ENCODE assay signal across 8 cellular contexts in genomic region chr19:10292206-10292788, GRCh38. TPM values are rescaled to one million over a fixed set of nuclear protein-coding genes. Genes with fewer than 3 reads are reported as not detected.
DNase-seq lines count a peak whose midpoint lies in the region; ATAC-seq and TF ChIP-seq lines count a peak whose summit lies in the region.

No MANE protein-coding gene starts in this region.

- no peak for TF ChIP-seq CTCF in stomach (IDR thresholded peaks at IDR 0.05)

- in situ Hi-C loops in Caki2 (cut with HindIII; ENCODE audit: low pct_unique_long_range_greater_than_20kb, low sequenced_read_pairs), result no loop called here

- TF ChIP-seq EP300 in stomach (IDR thresholded peaks at IDR 0.05), result no peak

- WGBS in stomach, 5 donors, result 0 to 2% (median 2%) methylated on average over 24 to 45 of the region's 45 CpGs

- intact Hi-C loops in stomach (cut with DNase I; ENCODE audit: low total_unique reads), result no loop called here

- peak overlapping the region in 1 of 5 donors; percentile 34 for H3K27ac ChIP-seq in stomach

- peaks cover 32 to 72% (median 68%) of the 10 kb centered on the region in 4 donors for H3K4me1 Mint-ChIP-seq in naive thymus-derived CD8-positive, alpha-beta T cell

- CTCF ChIA-PET in HEK293T (lab: Yijun Ruan, JAX), result interaction anchor here (0.7 to 1.2 kb wide), 3 partner anchors 12 to 96 kb away, joined by 3 to 5 read pairs (median 3); no protein-coding TSS in a partner anchor

- H3K4me1 ChIP-seq in stomach, result peaks cover 59 to 91% (median 86%) of the 10 kb centered on the region in 4 donors

- H3K4me3 ChIP-seq in stomach, result peak overlapping the region; percentile 33 to 51 (median 43)

- TF ChIP-seq POLR2A in stomach (IDR thresholded peaks at IDR 0.05), result no peak

- H3K36me3 ChIP-seq in stomach, result no peaks in the 10 kb centered on the region

- H3K4me3 Mint-ChIP-seq in naive thymus-derived CD8-positive, alpha-beta T cell, result peak overlapping the region; percentile 39 to 94 (median 84)

- H3K9me3 Mint-ChIP-seq in naive thymus-derived CD8-positive, alpha-beta T cell, result peaks cover 0 to 2% (median 0%) of the 10 kb centered on the region in 9 donors

- DNase-seq in Caki2 (ENCODE audit: low read depth) (peak; percentile 65), HEK293T (ENCODE audit: extremely low spot score) (peak; percentile 92), NCI-H69 (lab: John Stamatoyannopoulos, UW) (peak; percentile 80), activated T-cell treated with anti-CD3 and anti-CD28 coated beads for 1 hour (ENCODE audit: low read depth) (peak; percentile 53), stomach (peak; percentile 82), NCI-H446 treated with DMSO at 0.1 percent for 48 hours (lab: John Stamatoyannopoulos, UW) (no peak)
- peak; percentile 51 to 78 (median 60) for DNase-seq in naive thymus-derived CD8-positive, alpha-beta T cell

- H3K27ac Mint-ChIP-seq in naive thymus-derived CD8-positive, alpha-beta T cell, result peak overlapping the region in 5 of 10 donors; percentile 14 to 85 (median 48)

- peaks cover 18 to 79% (median 42%) of the 10 kb centered on the region in 5 donors for H3K27me3 Mint-ChIP-seq in naive thymus-derived CD8-positive, alpha-beta T cell

- POLR2A ChIA-PET in HEK293T (lab: Yijun Ruan, JAX), result interaction anchor here (1.1 to 1.7 kb wide), 4 partner anchors 23 to 88 kb away, joined by 3 to 10 read pairs (median 4); partner anchors contain the start of genes FDX2, RAVER1 and TYK2
- POLR2A ChIA-PET in naive thymus-derived CD8-positive, alpha-beta T cell (lab: Charles Lee), result interaction anchor here (0.9 to 2.5 kb wide), 5 partner anchors 22 to 88 kb away, joined by 3 to 13 read pairs (median 5); partner anchors contain the start of genes ICAM1, MRPL4, RAVER1 and TYK2

- peaks cover 0 to 4% (median 0%) of the 10 kb centered on the region in 3 donors for H3K36me3 Mint-ChIP-seq in naive thymus-derived CD8-positive, alpha-beta T cell

- no peaks in the 10 kb centered on the region for H3K9me3 ChIP-seq in stomach

- peak; percentile 68 for ATAC-seq in esophagus mucosa
- ATAC-seq in naive thymus-derived CD8-positive, alpha-beta T cell, result peak; percentile 7 to 38

- peaks cover 49 to 100% (median 95%) of the 10 kb centered on the region in 3 donors for H3K27me3 ChIP-seq in stomach

TF ChIP-seq in HEK293T, 16 proteins besides CTCF, POLR2A, EP300 and RAD21:
- no peak for TF ChIP-seq SUZ12 (IDR thresholded peaks at IDR 0.05)
- no peak for TF ChIP-seq FOXK2 (IDR thresholded peaks at IDR 0.05)
- no peak for TF ChIP-seq BHLHE40 (IDR thresholded peaks at IDR 0.05; ENCODE audit: borderline replicate concordance)

RNA-seq across cellular contexts. Expression of gene ICAM5, which starts 2.5 kb away (rescaled TPM):
- 0.20 and 0.23 TPM in 2 replicates for total RNA-seq in Caki2 (2014; rRNA removed; shearing (Covaris generic); ENCODE audit: low replicate concordance)
- total RNA-seq in esophagus mucosa (1.3 TPM), stomach (under 1 TPM in 1 of 5 donors, not detected in 4; 0.45 TPM)
- not detected for total RNA-seq in naive thymus-derived CD8-positive, alpha-beta T cell
- not detected for polyA plus RNA-seq in naive thymus-derived CD8-positive, alpha-beta T cell
- polyA plus RNA-seq in stomach, result under 1 TPM in 2 of 3 donors, not detected in 1; 0.12 to 0.50 TPM

RNA-seq across cellular contexts. Expression of gene ICAM4, which starts 5.5 kb away (rescaled TPM):
- total RNA-seq in Caki2 (2014; rRNA removed; shearing (Covaris generic); ENCODE audit: low replicate concordance), result not detected in 2 replicates
- total RNA-seq in esophagus mucosa (not detected), stomach (1 to 10 TPM in 1 of 5 donors, not detected in 4; 1.9 TPM)
- total RNA-seq in naive thymus-derived CD8-positive, alpha-beta T cell, result under 1 TPM in 1 of 2 experiments, not detected in 1; 0.57 TPM
- under 1 TPM in 2 of 3 donors, not detected in 1; 0.22 to 0.42 TPM for polyA plus RNA-seq in naive thymus-derived CD8-positive, alpha-beta T cell
- polyA plus RNA-seq in stomach, result under 1 TPM in 2 of 3 donors, not detected in 1; 0.56 to 0.85 TPM

RNA-seq across cellular contexts. Expression of gene ZGLP1, which starts 17.3 kb away (rescaled TPM):
- not detected in 2 replicates for total RNA-seq in Caki2 (2014; rRNA removed; shearing (Covaris generic); ENCODE audit: low replicate concordance)
- total RNA-seq in esophagus mucosa (1.0 TPM), stomach (1 to 10 TPM in 2 of 5 donors, not detected in 3; 2.2 to 2.3 TPM)
- 10 to 100 TPM; 10.0 to 12.2 TPM for total RNA-seq in naive thymus-derived CD8-positive, alpha-beta T cell
- under 1 TPM in 1 of 3 donors, not detected in 2; 0.27 TPM for polyA plus RNA-seq in naive thymus-derived CD8-positive, alpha-beta T cell
- 1 to 10 TPM; 3.7 to 8.6 (median 4.3) TPM for polyA plus RNA-seq in stomach

RNA-seq across cellular contexts. Expression of gene ICAM1, which starts 21.4 kb away (rescaled TPM):
- total RNA-seq in Caki2 (2014; rRNA removed; shearing (Covaris generic); ENCODE audit: low replicate concordance), result 0.43 TPM in 1 of 2 replicates, not detected in the other
- total RNA-seq in esophagus mucosa, result 3.5 TPM
- total RNA-seq in naive thymus-derived CD8-positive, alpha-beta T cell, result 1 to 10 TPM; 1.9 to 2.0 TPM
- polyA plus RNA-seq in naive thymus-derived CD8-positive, alpha-beta T cell, result 1 to 10 TPM; 1.2 to 3.9 (median 2.8) TPM
- 10 to 100 TPM in 2 of 5 donors, 1 to 10 TPM in 3; 2.3 to 15.6 (median 8.7) TPM for total RNA-seq in stomach
- polyA plus RNA-seq in stomach, result 1 to 10 TPM; 7.9 to 9.5 (median 8.8) TPM

RNA-seq across cellular contexts. Expression of gene FDX2, which starts 23.5 kb away (rescaled TPM):
- total RNA-seq in Caki2 (2014; rRNA removed; shearing (Covaris generic); ENCODE audit: low replicate concordance), result 12.9 and 27.9 TPM in 2 replicates
- total RNA-seq in esophagus mucosa (11.3 TPM), stomach (10 to 100 TPM in 2 of 5 donors, 1 to 10 TPM in 1, under 1 TPM in 1, not detected in 1; 0.89 to 54.3 (median 14.9) TPM)
- 10 to 100 TPM; 11.9 to 14.9 TPM for total RNA-seq in naive thymus-derived CD8-positive, alpha-beta T cell
- 10 to 100 TPM; 14.3 to 26.7 (median 18.4) TPM for polyA plus RNA-seq in naive thymus-derived CD8-positive, alpha-beta T cell
- 10 to 100 TPM; 28.8 to 32.9 (median 29.5) TPM for polyA plus RNA-seq in stomach
